In genomic region chr20:5606347-5606746, GRCh38 we compare ENCODE assay signal across 15 cellular contexts. TPM values are rescaled to one million over a fixed set of nuclear protein-coding genes. Genes with fewer than 3 reads are reported as not detected.
DNase-seq lines count a peak whose midpoint lies in the region; ATAC-seq and TF ChIP-seq lines count a peak whose summit lies in the region.
"Had no signal": no experiment of that assay in that cellular context is flagged by ENCODE, and none has a peak within 500 bp of the region (broad histone marks: within the 10 kb centered on the region; RNA-seq: fewer than 3 reads in every experiment).

No MANE protein-coding gene starts in this region.

- peaks cover 21% of the 10 kb centered on the region for H3K4me1 ChIP-seq in mammary epithelial cell (ENCODE audit: insufficient read depth, low read length)
- peaks cover 0 to 1% of the 10 kb centered on the region in 2 experiments for H3K4me1 ChIP-seq in trophoblast cell (ENCODE audit: control insufficient read depth in 1 of 2, insufficient read depth in 2 of 2, low read length in 2 of 2)
- H3K4me1 ChIP-seq in foreskin keratinocyte = peaks cover 12% of the 10 kb centered on the region
- H3K4me1 ChIP-seq: prostate gland had no signal

- H2AFZ ChIP-seq in mammary epithelial cell (ENCODE audit: low read depth, low read length) = no peak overlapping the region
- no peak overlapping the region for H2AFZ ChIP-seq in trophoblast cell (ENCODE audit: insufficient read depth, low read length, poor library complexity)

- H3K14ac ChIP-seq in trophoblast cell (ENCODE audit: low read length) = no peak overlapping the region

- no peaks in the 10 kb centered on the region for H3K27me3 ChIP-seq in mammary epithelial cell (ENCODE audit: insufficient read depth, low read length)
- H3K27me3 ChIP-seq in trophoblast cell (ENCODE audit: insufficient read depth, low read length) = no peaks in the 10 kb centered on the region
- no peaks in the 10 kb centered on the region for H3K27me3 ChIP-seq in foreskin keratinocyte

- no peak overlapping the region for H2BK120ac ChIP-seq in trophoblast cell (ENCODE audit: insufficient read depth, low read length, poor library complexity)

- no peak overlapping the region for H4K8ac ChIP-seq in trophoblast cell (ENCODE audit: low read depth, low read length)

- no peak overlapping the region for H3K9ac ChIP-seq in mammary epithelial cell (ENCODE audit: insufficient read depth, low read length)
- H3K9ac ChIP-seq in trophoblast cell (ENCODE audit: low read length) = no peak overlapping the region

- no peaks in the 10 kb centered on the region for H4K20me1 ChIP-seq in mammary epithelial cell (ENCODE audit: insufficient read depth, low read length)

- no peak overlapping the region for H3K18ac ChIP-seq in trophoblast cell (ENCODE audit: low read length)

- no peak for TF ChIP-seq CTCF in mammary epithelial cell (conservative IDR thresholded peaks at IDR 0.05 in 1 of 2, IDR thresholded peaks at IDR 0.05 in 1 of 2; ENCODE audit: extremely low read depth in 1 of 2, insufficient read depth in 1 of 2, low read depth in 1 of 2, low read length in 2 of 2)
- TF ChIP-seq CTCF in foreskin keratinocyte (conservative IDR thresholded peaks at IDR 0.05) = no peak

- H3K79me1 ChIP-seq in trophoblast cell (ENCODE audit: low read length) = peaks cover 8% of the 10 kb centered on the region

- no peak overlapping the region for H3K23ac ChIP-seq in trophoblast cell (ENCODE audit: low read length)

- H3K4me2 ChIP-seq in mammary epithelial cell (ENCODE audit: insufficient read depth, low read depth, low read length) (peak overlapping the region; percentile 22), trophoblast cell (ENCODE audit: low read length) (no peak overlapping the region)

- no peak overlapping the region for H4K12ac ChIP-seq in trophoblast cell (ENCODE audit: low read depth, low read length)

- H4K91ac ChIP-seq in trophoblast cell (ENCODE audit: low read depth, low read length) = no peak overlapping the region

- H3K27ac ChIP-seq in mammary epithelial cell (ENCODE audit: insufficient read depth, low read depth, low read length) = no peak overlapping the region
- no peak overlapping the region for H3K27ac ChIP-seq in trophoblast cell (ENCODE audit: low read depth, low read length)
- no peak overlapping the region for H3K27ac ChIP-seq in foreskin keratinocyte
- H3K27ac ChIP-seq: prostate gland, WERI-Rb-1 had no signal

- H3K4ac ChIP-seq in trophoblast cell (ENCODE audit: low read depth, low read length) = peak overlapping the region; percentile 82

- H2AK5ac ChIP-seq in trophoblast cell (ENCODE audit: low read length) = no peak overlapping the region

- no peak overlapping the region for H2BK12ac ChIP-seq in trophoblast cell (ENCODE audit: low read length)

- H3K36me3 ChIP-seq in mammary epithelial cell (ENCODE audit: insufficient read depth, low read length) = peaks cover 21% of the 10 kb centered on the region
- H3K36me3 ChIP-seq in trophoblast cell (ENCODE audit: control insufficient read depth in 1 of 2, insufficient read depth in 2 of 2, low read length in 2 of 2) = peaks cover 3 to 5% of the 10 kb centered on the region in 2 experiments
- H3K36me3 ChIP-seq: prostate gland had no signal

- H3K27me3 Mint-ChIP-seq in activated T-cell treated with anti-CD3 and anti-CD28 coated beads, Interleukin-2, amount 50 U/mL, for 4 hours (ENCODE audit: low read depth) = no peaks in the 10 kb centered on the region

- no peak for DNase-seq in activated T-cell treated with anti-CD3 and anti-CD28 coated beads, Interleukin-2, amount 50 U/mL, for 4 hours
- DNase-seq in activated T-cell treated with anti-CD3 and anti-CD28 coated beads for 4 hours (no peak), NCI-H69 (lab: John Stamatoyannopoulos, UW) (peak; percentile 48), mammary epithelial cell (no peak), trophoblast cell (peak in 1 of 2 donors; percentile 56), foreskin keratinocyte (no peak), NCI-H1048 (lab: John Stamatoyannopoulos, UW) (no peak)
- DNase-seq in stimulated activated CD4-positive, alpha-beta T cell treated with anti-CD3 and anti-CD28 coated beads, Interleukin-2, amount 100 ng/mL, for 48 hours = no peak
- DNase-seq: activated gamma-delta T cell, cerebellar nuclear complex, mesenchymal stem cell, NCI-H510A, Right ventricle myocardium superior, WERI-Rb-1 had no signal

- no peaks in the 10 kb centered on the region for H3K9me3 Mint-ChIP-seq in activated T-cell treated with anti-CD3 and anti-CD28 coated beads, Interleukin-2, amount 50 U/mL, for 4 hours

- CTCF ChIA-PET in mammary epithelial cell (lab: Charles Lee; ENCODE audit: low non-redundant PET) = no interaction called here

- H3K9me3 ChIP-seq in mammary epithelial cell (replicated peaks; ENCODE audit: insufficient read depth, low read length) = no peaks in the 10 kb centered on the region
- no peaks in the 10 kb centered on the region for H3K9me3 ChIP-seq in trophoblast cell (ENCODE audit: insufficient read depth, low read depth, low read length)
- H3K9me3 ChIP-seq: prostate gland had no signal

- no peak overlapping the region for H2BK5ac ChIP-seq in trophoblast cell (ENCODE audit: low read depth, low read length, poor library complexity)

- H3K4me3 Mint-ChIP-seq in activated T-cell treated with anti-CD3 and anti-CD28 coated beads, Interleukin-2, amount 50 U/mL, for 4 hours = peak overlapping the region; percentile 67

- peaks cover 39% of the 10 kb centered on the region for H3K36me3 Mint-ChIP-seq in activated T-cell treated with anti-CD3 and anti-CD28 coated beads, Interleukin-2, amount 50 U/mL, for 4 hours (ENCODE audit: insufficient read depth)

- H3K79me2 ChIP-seq in mammary epithelial cell (ENCODE audit: insufficient read depth, low read length) (peaks cover 90% of the 10 kb centered on the region), trophoblast cell (ENCODE audit: control insufficient read depth, insufficient read depth, low read length, poor library complexity) (peaks cover 12% of the 10 kb centered on the region)

- ATAC-seq in activated T-cell treated with anti-CD3 and anti-CD28 coated beads, Interleukin-2, amount 50 U/mL, for 4 hours = no peak
- ATAC-seq in foreskin keratinocyte = no peak

- H3K4me3 ChIP-seq in mammary epithelial cell (replicated peaks in 1 of 3; ENCODE audit: insufficient read depth in 1 of 3, low read depth in 2 of 3, low read length in 3 of 3) (peak overlapping the region in 1 of 3 experiments; percentile 11), trophoblast cell (ENCODE audit: low read depth, low read length) (no peak overlapping the region)
- H3K4me3 ChIP-seq: prostate gland had no signal

- peaks cover 65% of the 10 kb centered on the region for H3K4me1 Mint-ChIP-seq in activated T-cell treated with anti-CD3 and anti-CD28 coated beads, Interleukin-2, amount 50 U/mL, for 4 hours (ENCODE audit: low read depth)

- WGBS in mammary epithelial cell (ENCODE audit: low coverage, missing lambda C conversion rate) = 100% methylated on average over 1 of the region's 1 CpG
- WGBS in trophoblast cell (ENCODE audit: extremely low coverage, insufficient coverage, insufficient read length) = no CpG with 5 or more reads among the region's 1 CpG

- no TSS peak for BruUV-seq in mammary epithelial cell (replicated peaks; lab: Mats Ljungman, UMichigan)

- dilution Hi-C loops in mammary epithelial cell (cut with HindIII; ENCODE audit: low sequenced_read_pairs) = no loop called here

- in situ Hi-C loops in mammary epithelial cell (cut with MboI; ENCODE audit: low sequenced_read_pairs in 2 of 2) = no loop called here

- intact Hi-C loops in mammary epithelial cell (cut with micrococcal nuclease) = loop anchor here (5.0 kb wide), 1 partner anchor 39 kb away; no protein-coding TSS in a partner anchor

RNA-seq across cellular contexts. Expression of gene GPCPD1, which starts 4.5 kb away (rescaled TPM):
- 10 to 100 TPM; 21.4 to 26.3 (median 24.4) TPM for total RNA-seq in activated T-cell treated with anti-CD3 and anti-CD28 coated beads, Interleukin-2, amount 50 U/mL, for 4 hours
- total RNA-seq in mammary epithelial cell (10 to 100 TPM; 17.3 to 34.4 TPM), foreskin keratinocyte (7.3 and 8.9 TPM in 2 replicates)
- polyA plus RNA-seq in mammary epithelial cell (6.4 TPM), foreskin keratinocyte (2.5 and 2.9 TPM in 2 replicates)
- 56.2 TPM for polyA minus RNA-seq in mammary epithelial cell
- 7.4 and 8.0 TPM in 2 replicates for polyA plus RNA-seq in trophoblast cell (2013)
